18 cellular contexts compared by ENCODE assay signal in genomic region chr2:233818639-233819621, GRCh38. TPM values are rescaled to one million over a fixed set of nuclear protein-coding genes. Genes with fewer than 3 reads are reported as not detected.
"Had no signal": no experiment of that assay in that cellular context is flagged by ENCODE, and none has a peak within 500 bp of the region (broad histone marks: within the 10 kb centered on the region; RNA-seq: fewer than 3 reads in every experiment).

No MANE protein-coding gene starts in this region.

- H3K4me1 Mint-ChIP-seq: activated T-helper 17 cell treated with anti-CD3 and anti-CD28 coated beads, Interleukin-2, amount 50 U/mL, for 72 hours had no signal

- H3K36me3 ChIP-seq: breast epithelium, ovary, SJCRH30 had no signal

- H3K36me3 Mint-ChIP-seq: activated naive CD4-positive, alpha-beta T cell treated with anti-CD3 and anti-CD28 coated beads, Interleukin-2, amount 50 U/mL, for 72 hours had no signal

- H3K27ac Mint-ChIP-seq: activated naive CD4-positive, alpha-beta T cell treated with anti-CD3 and anti-CD28 coated beads, Interleukin-2, amount 50 U/mL, for 72 hours; activated T-helper 17 cell treated with anti-CD3 and anti-CD28 coated beads, Interleukin-2, amount 50 U/mL, for 72 hours; T-helper 2 cell treated with Interferon-gamma antibody and Interleukin-4, amounts not matched to agents 5 μg/mL and 100 μg/mL, for 36 hours had no signal

- H3K27ac ChIP-seq: breast epithelium, dorsolateral prefrontal cortex, ovary, SJCRH30 had no signal

- ATAC-seq: activated CD8-positive, alpha-beta T cell treated with anti-CD3 and anti-CD28 coated beads, Interleukin-2, amount 10 ng/mL, durations not matched to agents 7 days and 5 days; activated naive CD4-positive, alpha-beta T cell treated with anti-CD3 and anti-CD28 coated beads, Interleukin-2, amount 50 U/mL, for 72 hours; activated T-helper 17 cell treated with anti-CD3 and anti-CD28 coated beads, Interleukin-2, amount 50 U/mL, for 72 hours; esophagus mucosa had no signal

- DNase-seq: activated CD8-positive, alpha-beta memory T cell treated with anti-CD3 and anti-CD28 coated beads, Interleukin-2, amount 50 U/mL, for 48 hours; activated CD8-positive, alpha-beta T cell treated with anti-CD3 and anti-CD28 coated beads, Interleukin-2, amount 10 ng/mL, durations not matched to agents 7 days and 5 days; anterior cingulate cortex; mesenchymal stem cell; ovary; SJCRH30; SW 1271; trophoblast cell had no signal

- H3K4me3 ChIP-seq: breast epithelium, dorsolateral prefrontal cortex, ovary, SJCRH30 had no signal

- H3K4me3 Mint-ChIP-seq: activated CD8-positive, alpha-beta T cell treated with anti-CD3 and anti-CD28 coated beads, Interleukin-2, amount 10 ng/mL, durations not matched to agents 7 days and 5 days; activated T-helper 17 cell treated with anti-CD3 and anti-CD28 coated beads, Interleukin-2, amount 50 U/mL, for 72 hours; T-helper 2 cell treated with Interferon-gamma antibody and Interleukin-4, amounts not matched to agents 5 μg/mL and 100 μg/mL, for 36 hours had no signal

- H3K27me3 ChIP-seq: breast epithelium, ovary, SJCRH30 had no signal

- H3K9me3 Mint-ChIP-seq: activated naive CD4-positive, alpha-beta T cell treated with anti-CD3 and anti-CD28 coated beads, Interleukin-2, amount 50 U/mL, for 72 hours; activated T-helper 17 cell treated with anti-CD3 and anti-CD28 coated beads, Interleukin-2, amount 50 U/mL, for 72 hours; T-helper 2 cell treated with Interferon-gamma antibody and Interleukin-4, amounts not matched to agents 5 μg/mL and 100 μg/mL, for 36 hours had no signal

- H3K9me3 ChIP-seq: breast epithelium, ovary, SJCRH30 had no signal

- H3K4me1 ChIP-seq: breast epithelium had no signal

RNA-seq across cellular contexts. Expression of gene MROH2A, which starts 40.8 kb away (rescaled TPM):
- total RNA-seq: activated CD8-positive, alpha-beta T cell treated with anti-CD3 and anti-CD28 coated beads, Interleukin-2, amount 10 ng/mL, durations not matched to agents 7 days and 5 days; activated naive CD4-positive, alpha-beta T cell treated with anti-CD3 and anti-CD28 coated beads, Interleukin-2, amount 50 U/mL, for 72 hours; activated T-helper 17 cell treated with anti-CD3 and anti-CD28 coated beads, Interleukin-2, amount 50 U/mL, for 72 hours; breast epithelium; chondrocyte; fibroblast of villous mesenchyme; ovary; SJCRH30; skeletal muscle tissue had no signal
- polyA plus RNA-seq: neural cell, ovary had no signal

RNA-seq across cellular contexts. Expression of gene UGT1A1, which starts 58.9 kb away (rescaled TPM):
- total RNA-seq: activated CD8-positive, alpha-beta T cell treated with anti-CD3 and anti-CD28 coated beads, Interleukin-2, amount 10 ng/mL, durations not matched to agents 7 days and 5 days; activated naive CD4-positive, alpha-beta T cell treated with anti-CD3 and anti-CD28 coated beads, Interleukin-2, amount 50 U/mL, for 72 hours; activated T-helper 17 cell treated with anti-CD3 and anti-CD28 coated beads, Interleukin-2, amount 50 U/mL, for 72 hours; breast epithelium; chondrocyte; dorsolateral prefrontal cortex; fibroblast of villous mesenchyme; SJCRH30; skeletal muscle tissue had no signal
- polyA plus RNA-seq: neural cell, ovary had no signal
